11 cellular contexts compared by ENCODE assay signal in genomic region chr16:88566158-88566557, GRCh38. TPM values are rescaled to one million over a fixed set of nuclear protein-coding genes. Genes with fewer than 3 reads are reported as not detected.
DNase-seq lines count a peak whose midpoint lies in the region; ATAC-seq and TF ChIP-seq lines count a peak whose summit lies in the region.
"Had no signal": no experiment of that assay in that cellular context is flagged by ENCODE, and none has a peak within 500 bp of the region (broad histone marks: within the 10 kb centered on the region; RNA-seq: fewer than 3 reads in every experiment).

No MANE protein-coding gene starts in this region.

- H3K4me1 ChIP-seq in A673 (ENCODE audit: insufficient read depth, low read length, poor library complexity, severe bottlenecking): peaks cover 7% of the 10 kb centered on the region

- H3K27ac ChIP-seq in A673 (ENCODE audit: low read depth, low read length, poor library complexity, severe bottlenecking): no peak overlapping the region
- H3K27ac ChIP-seq: parathyroid adenoma had no signal

- no peaks in the 10 kb centered on the region for H3K36me3 ChIP-seq in A673 (ENCODE audit: insufficient read depth, low read length, poor library complexity, severe bottlenecking)

- H3K9me3 ChIP-seq in A673 (ENCODE audit: low read depth, low read length, poor library complexity, severe bottlenecking): no peaks in the 10 kb centered on the region

- BruUV-seq in A673 (replicated peaks; lab: Mats Ljungman, UMichigan): no TSS peak

- TF ChIP-seq CTCF in A673 (conservative IDR thresholded peaks at IDR 0.05; ENCODE audit: low read depth, low read length): no peak

- CTCF ChIA-PET in A673 (lab: Charles Lee): no interaction called here

- DNase-seq in A673 (ENCODE audit: low spot score) (peak; percentile 26), LHCN-M2 (ENCODE audit: low read depth) (peak; percentile 60), amniotic epithelial cell (ENCODE audit: low read depth) (peak; percentile 41), renal cortical epithelial cell (ENCODE audit: low read depth) (peak; percentile 58), NCI-H2081 (lab: John Stamatoyannopoulos, UW) (no peak), hippocampal formation (lab: John Stamatoyannopoulos, UW) (no peak)
- DNase-seq: CD4-positive, CD25-positive, alpha-beta regulatory T cell; NCI-H446 treated with DMSO at 0.1 percent for 48 hours had no signal

- ATAC-seq in GM21526 (IDR thresholded peaks at IDR 0.05; ENCODE audit: low FRiP score, unreplicated experiment): no peak
- no peak for ATAC-seq in HG02763 (IDR thresholded peaks at IDR 0.05; ENCODE audit: unreplicated experiment)

- no peaks in the 10 kb centered on the region for H3K27me3 ChIP-seq in A673 (replicated peaks; ENCODE audit: insufficient read depth, low read depth, low read length, poor library complexity)

- no peak overlapping the region for H3K4me3 ChIP-seq in A673 (ENCODE audit: low read depth, low read length, poor library complexity, severe bottlenecking)

- intact Hi-C loops in A673 (cut with micrococcal nuclease; ENCODE audit: unreplicated experiment): no loop called here

- POLR2A ChIA-PET in A673 (lab: Charles Lee; ENCODE audit: low non-redundant PET): no interaction called here

RNA-seq across cellular contexts. Expression of gene ZC3H18, which starts 4.0 kb away (rescaled TPM):
- total RNA-seq in A673 (2021) (75.9 and 83.4 TPM in 2 replicates), LHCN-M2 (2014; rRNA removed) (15.8 and 20.0 TPM in 2 replicates), renal cortical epithelial cell (7.8 and 20.6 TPM in 2 replicates)
- polyA plus RNA-seq in LHCN-M2 (2012): 19.7 TPM

Comparison
In these comparisons a context has a peak if more than half of its experiments do, and no peak if none do; other contexts are left out.
1. DNase-seq: peak in A673 (single experiment), LHCN-M2 (single experiment), amniotic epithelial cell (single experiment) and renal cortical epithelial cell (single experiment); none in NCI-H2081 (0 of 2) and hippocampal formation (0 of 2).